24 cellular contexts compared by ENCODE assay signal in the genomic region with DNA sequence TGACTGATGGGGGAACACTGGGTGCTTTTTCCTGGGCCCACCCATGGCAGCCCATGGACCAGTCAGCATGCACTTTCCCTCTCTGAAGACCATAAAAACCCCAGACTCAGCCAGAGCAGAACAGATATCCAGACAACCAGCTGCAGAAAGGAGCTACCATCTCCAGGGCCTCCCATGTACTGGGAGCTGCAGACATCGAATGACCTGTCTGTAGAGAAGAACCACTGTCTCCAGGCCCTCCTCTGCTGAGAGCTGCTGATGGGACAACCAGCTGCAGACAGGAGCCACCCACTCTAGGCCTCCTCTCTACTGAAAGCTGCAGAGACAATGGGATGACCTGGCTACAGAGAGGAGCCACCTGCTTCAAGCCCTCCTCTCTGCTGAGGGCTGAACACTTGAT.
"Had no signal": no experiment of that assay in that cellular context is flagged by ENCODE, and none has a peak within 500 bp of the region (broad histone marks: within the 10 kb centered on the region; RNA-seq: fewer than 3 reads in every experiment).

No MANE protein-coding gene starts in this region.

- H3K27me3 Mint-ChIP-seq: IgD-negative memory B cell had no signal

- H3K27ac Mint-ChIP-seq: IgD-negative memory B cell had no signal

- H3K27me3 ChIP-seq: SJCRH30 had no signal

- H3K4me1 Mint-ChIP-seq: IgD-negative memory B cell had no signal

- DNase-seq: Kasumi-1, MV-4-11, NCI-H1048, NCI-H1105, NCI-H1417, NCI-H146, NCI-H1694 treated with DMSO at 0.1 percent for 48 hours, NCI-H1930, NCI-H2081, NCI-H2107, NCI-H2227 treated with DMSO at 0.1 percent for 48 hours, NCI-H524, NCI-H526 treated with DMSO at 0.1 percent for 48 hours, NCI-H774, PC-3, SHP77, SJCRH30 had no signal

- H3K27ac ChIP-seq: HL-60, KMS-11, RWPE1, SJCRH30 had no signal

- H3K4me3 ChIP-seq: K562, SJCRH30 had no signal

- ATAC-seq: K562, Panc1, PC-3, SK-N-SH treated with all-trans-retinoic acid at 6 μM for 48 hours had no signal

- H3K4me1 ChIP-seq: SJCRH30 had no signal

- H3K36me3 ChIP-seq: SJCRH30 had no signal

- H3K36me3 Mint-ChIP-seq: IgD-negative memory B cell had no signal

- H3K4me3 Mint-ChIP-seq: IgD-negative memory B cell had no signal

- H3K9me3 ChIP-seq: SJCRH30 had no signal
